Comparison of ENCODE assay signal across 9 cellular contexts in the genomic region with DNA sequence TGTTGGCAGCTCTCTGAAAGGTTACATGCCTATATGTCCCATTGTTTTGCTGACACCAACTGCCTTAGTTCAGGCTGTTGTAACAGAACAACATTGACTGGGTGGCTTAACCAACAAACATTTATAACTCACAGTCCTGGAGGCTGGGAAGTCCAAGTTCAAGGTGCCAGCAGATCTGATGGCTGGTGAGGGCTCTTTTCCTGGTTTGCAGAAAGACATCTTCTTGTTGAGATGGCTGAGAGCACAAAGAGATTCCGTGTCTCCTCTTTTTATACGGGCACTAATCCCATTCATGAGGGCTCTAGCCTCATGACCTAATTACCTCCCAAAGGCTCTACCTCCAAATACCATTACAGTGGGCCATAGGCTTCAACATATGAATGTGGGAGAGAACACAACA.
"Had no signal": no experiment of that assay in that cellular context is flagged by ENCODE, and none has a peak within 500 bp of the region (broad histone marks: within the 10 kb centered on the region; RNA-seq: fewer than 3 reads in every experiment).

No MANE protein-coding gene starts in this region.

- FAIRE-seq: H1, H54, K562 had no signal

- ATAC-seq: GM23338, HCT116, K562 had no signal

- H2AFZ ChIP-seq: GM23338 had no signal

- H3K4me2 ChIP-seq: GM23338 had no signal

- H3K27ac ChIP-seq: HL-60 had no signal

- DNase-seq: H9, HFFc6, IMR-90 had no signal

- H3K4me3 Mint-ChIP-seq: GM23338, H9, HFFc6 had no signal

- H3K9me3 Mint-ChIP-seq: GM23338, H9 had no signal

- H3K27ac Mint-ChIP-seq: GM23338, H9, HFFc6 had no signal

- H3K4me3 ChIP-seq: GM23338, K562 had no signal
